Comparison of ENCODE assay signal across 8 cellular contexts in genomic region chr11:59810911-59811259, GRCh38. TPM values are rescaled to one million over a fixed set of nuclear protein-coding genes. Genes with fewer than 3 reads are reported as not detected.
DNase-seq lines count a peak whose midpoint lies in the region; ATAC-seq and TF ChIP-seq lines count a peak whose summit lies in the region.

No MANE protein-coding gene starts in this region.

- no peaks in the 10 kb centered on the region for H3K9me3 ChIP-seq in suprapubic skin

- H3K36me3 ChIP-seq in suprapubic skin = peaks cover 27% of the 10 kb centered on the region

- H3K27ac Mint-ChIP-seq in activated CD4-positive, alpha-beta T cell treated with anti-CD3 and anti-CD28 coated beads for 36 hours = peak overlapping the region; percentile 88
- peak overlapping the region; percentile 91 for H3K27ac Mint-ChIP-seq in activated CD8-positive, alpha-beta T cell treated with anti-CD3 and anti-CD28 coated beads for 36 hours
- H3K27ac Mint-ChIP-seq in immature natural killer cell = peak overlapping the region; percentile 83 to 91 (median 88)

- peaks cover 15% of the 10 kb centered on the region for H3K36me3 Mint-ChIP-seq in activated CD4-positive, alpha-beta T cell treated with anti-CD3 and anti-CD28 coated beads for 36 hours (ENCODE audit: low read depth)
- peaks cover 15% of the 10 kb centered on the region for H3K36me3 Mint-ChIP-seq in activated CD8-positive, alpha-beta T cell treated with anti-CD3 and anti-CD28 coated beads for 36 hours (ENCODE audit: low read depth)
- peaks cover 3 to 11% (median 9%) of the 10 kb centered on the region in 3 donors for H3K36me3 Mint-ChIP-seq in immature natural killer cell

- CTCF ChIA-PET in activated CD4-positive, alpha-beta T cell treated with anti-CD3 and anti-CD28 coated beads for 36 hours (lab: Charles Lee) = interaction anchor here (0.7 to 4.7 kb wide), 4 partner anchors 10 to 523 kb away, joined by 3 to 27 read pairs (median 4); partner anchors contain the start of gene STX3
- CTCF ChIA-PET in activated CD8-positive, alpha-beta T cell treated with anti-CD3 and anti-CD28 coated beads for 36 hours (lab: Charles Lee) = interaction anchor here (0.6 to 3.9 kb wide), 5 partner anchors 10 to 194 kb away, joined by 3 to 28 read pairs (median 4); partner anchors contain the start of gene STX3

- DNase-seq in activated CD4-positive, alpha-beta T cell treated with anti-CD3 and anti-CD28 coated beads for 36 hours = no peak
- no peak for DNase-seq in activated CD4-positive, alpha-beta T cell treated with anti-CD3 and anti-CD28 coated beads for 4 hours
- DNase-seq in activated CD8-positive, alpha-beta T cell treated with anti-CD3 and anti-CD28 coated beads for 36 hours = no peak
- DNase-seq in immature natural killer cell = no peak
- no peak for DNase-seq in suprapubic skin (ENCODE audit: low spot score in 2 of 2)
- DNase-seq in NCI-H146 treated with DMSO at 0.1 percent for 48 hours (lab: John Stamatoyannopoulos, UW; ENCODE audit: unreplicated experiment) = no peak
- no peak for DNase-seq in glomerular visceral epithelial cell (ENCODE audit: extremely low spot score)

- no peak for ATAC-seq in activated CD4-positive, alpha-beta T cell treated with anti-CD3 and anti-CD28 coated beads for 36 hours
- no peak for ATAC-seq in activated CD8-positive, alpha-beta T cell treated with anti-CD3 and anti-CD28 coated beads for 36 hours
- ATAC-seq in GM19324 (IDR thresholded peaks at IDR 0.05; ENCODE audit: low FRiP score, unreplicated experiment) = no peak

- H3K27ac ChIP-seq in suprapubic skin = peak overlapping the region; percentile 90

- no peak for TF ChIP-seq CTCF in activated CD8-positive, alpha-beta T cell treated with anti-CD3 and anti-CD28 coated beads for 36 hours (IDR thresholded peaks at IDR 0.05)
- TF ChIP-seq CTCF in suprapubic skin (IDR thresholded peaks at IDR 0.05) = no peak

- peaks cover 18% of the 10 kb centered on the region for H3K4me1 Mint-ChIP-seq in activated CD4-positive, alpha-beta T cell treated with anti-CD3 and anti-CD28 coated beads for 36 hours
- H3K4me1 Mint-ChIP-seq in activated CD8-positive, alpha-beta T cell treated with anti-CD3 and anti-CD28 coated beads for 36 hours (ENCODE audit: low read depth) = peaks cover 15% of the 10 kb centered on the region
- H3K4me1 Mint-ChIP-seq in immature natural killer cell = peaks cover 28 to 37% of the 10 kb centered on the region in 2 donors

- H3K9me3 Mint-ChIP-seq in activated CD4-positive, alpha-beta T cell treated with anti-CD3 and anti-CD28 coated beads for 36 hours (ENCODE audit: low read depth) = no peaks in the 10 kb centered on the region
- no peaks in the 10 kb centered on the region for H3K9me3 Mint-ChIP-seq in activated CD8-positive, alpha-beta T cell treated with anti-CD3 and anti-CD28 coated beads for 36 hours
- no peaks in the 10 kb centered on the region for H3K9me3 Mint-ChIP-seq in immature natural killer cell

- no peaks in the 10 kb centered on the region for H3K27me3 Mint-ChIP-seq in activated CD4-positive, alpha-beta T cell treated with anti-CD3 and anti-CD28 coated beads for 36 hours
- no peaks in the 10 kb centered on the region for H3K27me3 Mint-ChIP-seq in activated CD8-positive, alpha-beta T cell treated with anti-CD3 and anti-CD28 coated beads for 36 hours
- peaks cover 6 to 11% (median 8%) of the 10 kb centered on the region in 3 donors for H3K27me3 Mint-ChIP-seq in immature natural killer cell (ENCODE audit: low read depth in 3 of 3)

- 9% methylated on average over 8 of the region's 8 CpGs for WGBS in suprapubic skin

- TF ChIP-seq POLR2A in suprapubic skin (IDR thresholded peaks at IDR 0.05) = no peak

- H3K4me1 ChIP-seq in suprapubic skin = peaks cover 21% of the 10 kb centered on the region

- intact Hi-C loops in activated CD4-positive, alpha-beta T cell treated with anti-CD3 and anti-CD28 coated beads for 36 hours (cut with DNase I, micrococcal nuclease) = loop anchor here (1.0 to 5.0 kb wide), 9 partner anchors 56 to 1234 kb away; partner anchors contain the start of genes OSBP (in 2 of the 2), PATL1 (in 2 of the 2), STX3 (in 2 of the 2) and LPXN (in 1 of the 2)
- intact Hi-C loops in activated CD8-positive, alpha-beta T cell treated with anti-CD3 and anti-CD28 coated beads for 36 hours (cut with micrococcal nuclease) = no loop called here

- H3K27me3 ChIP-seq in suprapubic skin = no peaks in the 10 kb centered on the region

- peak overlapping the region; percentile 90 for H3K4me3 ChIP-seq in suprapubic skin

- peak overlapping the region; percentile 88 for H3K4me3 Mint-ChIP-seq in activated CD4-positive, alpha-beta T cell treated with anti-CD3 and anti-CD28 coated beads for 36 hours
- peak overlapping the region; percentile 92 for H3K4me3 Mint-ChIP-seq in activated CD8-positive, alpha-beta T cell treated with anti-CD3 and anti-CD28 coated beads for 36 hours
- H3K4me3 Mint-ChIP-seq in immature natural killer cell = peak overlapping the region; percentile 90 to 95 (median 91)

- no peak for TF ChIP-seq EP300 in suprapubic skin (IDR thresholded peaks at IDR 0.05)

- POLR2A ChIA-PET in activated CD4-positive, alpha-beta T cell treated with anti-CD3 and anti-CD28 coated beads for 36 hours (lab: Charles Lee) = interaction anchor here (0.7 to 1.1 kb wide), 2 partner anchors 55 to 195 kb away, joined by 3 to 4 read pairs; partner anchors contain the start of genes OSBP and STX3
- POLR2A ChIA-PET in activated CD8-positive, alpha-beta T cell treated with anti-CD3 and anti-CD28 coated beads for 36 hours (lab: Charles Lee) = interaction anchor here (1.5 to 2.7 kb wide), 3 partner anchors 9 to 140 kb away, joined by 3 to 14 read pairs (median 5); partner anchors contain the start of gene STX3

RNA-seq across cellular contexts. Expression of gene MRPL16, which starts 0.3 kb away (rescaled TPM):
- total RNA-seq in activated CD4-positive, alpha-beta T cell treated with anti-CD3 and anti-CD28 coated beads for 36 hours = 10 to 100 TPM; 77.9 to 82.6 TPM
- 10 to 100 TPM; 76.4 to 78.7 TPM for total RNA-seq in activated CD8-positive, alpha-beta T cell treated with anti-CD3 and anti-CD28 coated beads for 36 hours
- polyA plus RNA-seq in immature natural killer cell = 10 to 100 TPM; 64.1 to 77.5 (median 68.7) TPM
- 10 to 100 TPM; 27.8 to 42.0 (median 32.4) TPM for total RNA-seq in suprapubic skin

RNA-seq across cellular contexts. Expression of gene CBLIF, which starts 34.4 kb away (rescaled TPM):
- not detected for total RNA-seq in activated CD4-positive, alpha-beta T cell treated with anti-CD3 and anti-CD28 coated beads for 36 hours
- total RNA-seq in activated CD8-positive, alpha-beta T cell treated with anti-CD3 and anti-CD28 coated beads for 36 hours = not detected
- polyA plus RNA-seq in immature natural killer cell = not detected
- not detected for total RNA-seq in suprapubic skin

RNA-seq across cellular contexts. Expression of gene TCN1, which starts 55.4 kb away (rescaled TPM):
- total RNA-seq in activated CD4-positive, alpha-beta T cell treated with anti-CD3 and anti-CD28 coated beads for 36 hours = not detected
- not detected for total RNA-seq in activated CD8-positive, alpha-beta T cell treated with anti-CD3 and anti-CD28 coated beads for 36 hours
- not detected for polyA plus RNA-seq in immature natural killer cell
- total RNA-seq in suprapubic skin = 1 to 10 TPM in 3 of 4 donors, under 1 TPM in 1; 0.76 to 5.3 (median 1.8) TPM

RNA-seq across cellular contexts. Expression of gene STX3, which starts 55.7 kb away (rescaled TPM):
- total RNA-seq in activated CD4-positive, alpha-beta T cell treated with anti-CD3 and anti-CD28 coated beads for 36 hours = 1 to 10 TPM; 5.1 to 5.4 TPM
- total RNA-seq in activated CD8-positive, alpha-beta T cell treated with anti-CD3 and anti-CD28 coated beads for 36 hours = 1 to 10 TPM; 8.3 to 9.5 TPM
- polyA plus RNA-seq in immature natural killer cell = 1 to 10 TPM; 3.1 to 9.6 (median 7.0) TPM
- total RNA-seq in suprapubic skin = 10 to 100 TPM; 24.1 to 48.2 (median 29.9) TPM
